In genomic region chr20:20446001-20446400, GRCh38 we compare ENCODE assay signal across 1 cellular context.
TF ChIP-seq lines count a peak whose summit lies in the region.

No MANE protein-coding gene starts in this region.

TF ChIP-seq in GM12878, 131 proteins besides CTCF, POLR2A, EP300 and RAD21 (continued from another document):
- TF ChIP-seq, protein P1, sequence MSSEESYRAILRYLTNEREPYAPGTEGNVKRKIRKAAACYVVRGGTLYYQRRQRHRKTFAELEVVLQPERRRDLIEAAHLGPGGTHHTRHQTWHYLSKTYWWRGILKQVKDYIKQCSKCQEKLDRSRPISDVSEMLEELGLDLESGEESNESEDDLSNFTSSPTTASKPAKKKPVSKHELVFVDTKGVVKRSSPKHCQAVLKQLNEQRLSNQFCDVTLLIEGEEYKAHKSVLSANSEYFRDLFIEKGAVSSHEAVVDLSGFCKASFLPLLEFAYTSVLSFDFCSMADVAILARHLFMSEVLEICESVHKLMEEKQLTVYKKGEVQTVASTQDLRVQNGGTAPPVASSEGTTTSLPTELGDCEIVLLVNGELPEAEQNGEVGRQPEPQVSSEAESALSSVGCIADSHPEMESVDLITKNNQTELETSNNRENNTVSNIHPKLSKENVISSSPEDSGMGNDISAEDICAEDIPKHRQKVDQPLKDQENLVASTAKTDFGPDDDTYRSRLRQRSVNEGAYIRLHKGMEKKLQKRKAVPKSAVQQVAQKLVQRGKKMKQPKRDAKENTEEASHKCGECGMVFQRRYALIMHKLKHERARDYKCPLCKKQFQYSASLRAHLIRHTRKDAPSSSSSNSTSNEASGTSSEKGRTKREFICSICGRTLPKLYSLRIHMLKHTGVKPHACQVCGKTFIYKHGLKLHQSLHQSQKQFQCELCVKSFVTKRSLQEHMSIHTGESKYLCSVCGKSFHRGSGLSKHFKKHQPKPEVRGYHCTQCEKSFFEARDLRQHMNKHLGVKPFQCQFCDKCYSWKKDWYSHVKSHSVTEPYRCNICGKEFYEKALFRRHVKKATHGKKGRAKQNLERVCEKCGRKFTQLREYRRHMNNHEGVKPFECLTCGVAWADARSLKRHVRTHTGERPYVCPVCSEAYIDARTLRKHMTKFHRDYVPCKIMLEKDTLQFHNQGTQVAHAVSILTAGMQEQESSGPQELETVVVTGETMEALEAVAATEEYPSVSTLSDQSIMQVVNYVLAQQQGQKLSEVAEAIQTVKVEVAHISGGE (CRISPR knock-in tag; IDR thresholded peaks at IDR 0.05), result no peak
- TF ChIP-seq JUNB (IDR thresholded peaks at IDR 0.05) (0 out of 2 replicates have a peak, but pooled peaks have one; percentile 11), ZNF384 (IDR thresholded peaks at IDR 0.05; ENCODE audit: borderline replicate concordance, low read depth, low read length) (peak; percentile 50; the same call in 1 of the 2 replicates)
TF ChIP-seq in GM12878: peak in this region for 7.
